In the genomic region with DNA sequence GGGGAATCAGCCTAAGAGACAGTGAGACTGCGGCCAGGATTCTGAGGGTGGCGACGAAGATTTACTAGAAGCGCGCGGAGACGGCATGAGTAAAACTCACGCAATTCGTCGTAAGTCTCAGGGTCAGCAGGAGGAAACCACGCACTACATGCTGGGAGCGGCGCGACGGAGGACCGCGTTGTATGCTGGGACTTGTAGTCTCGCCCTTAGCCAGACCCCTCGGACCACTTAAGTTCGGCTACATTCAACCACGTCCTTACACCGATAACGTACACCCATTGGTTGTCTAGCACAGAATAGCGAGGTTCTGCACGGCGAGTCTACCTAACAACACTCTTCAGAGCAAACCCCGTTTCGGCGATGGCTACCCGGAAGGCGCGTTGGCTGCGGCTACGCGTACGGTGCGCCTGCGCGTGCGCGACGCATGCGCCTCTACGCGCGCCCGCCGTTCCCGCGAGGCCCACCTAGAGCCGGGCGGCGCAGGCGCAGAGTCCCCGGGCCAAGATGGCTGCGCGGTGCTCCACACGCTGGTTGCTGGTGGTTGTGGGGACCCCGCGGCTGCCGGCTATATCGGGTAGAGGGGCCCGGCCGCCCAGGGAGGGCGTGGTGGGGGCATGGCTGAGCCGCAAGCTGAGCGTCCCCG, we compare ENCODE assay signal across 1 cellular context.
TF ChIP-seq lines count a peak whose summit lies in the region.

TSS of gene DNAJA3 (plus strand) at position 491 of the 643 bp plus-strand sequence. CDS start at position 505, 14 bp downstream.

TF ChIP-seq in K562, 482 proteins besides CTCF, POLR2A, EP300 and RAD21 (continued from another document and continues in another):
- TF ChIP-seq POU5F1 (IDR thresholded peaks at IDR 0.05; ENCODE audit: borderline replicate concordance, low read depth, low read length, partially characterized antibody) (peak; percentile 97), MAFK (IDR thresholded peaks at IDR 0.05; ENCODE audit: low read length) (0 out of 2 replicates have a peak, but pooled peaks have one; percentile 3), JUND (IDR thresholded peaks at IDR 0.05; ENCODE audit: borderline replicate concordance, low read depth, low read length) (peak; percentile 68; the same call in 1 of the 2 replicates), JUND (tag; IDR thresholded peaks at IDR 0.05; ENCODE audit: borderline replicate concordance, low read depth, low read length) (peak; percentile 80; the same call in 1 of the 3 replicates), MTA3 (IDR thresholded peaks at IDR 0.05; ENCODE audit: borderline replicate concordance) (0 out of 2 replicates have a peak, but pooled peaks have one; percentile 22), SIRT6 (IDR thresholded peaks at IDR 0.05; ENCODE audit: low read depth, low read length) (no peak), NRF1 (conservative IDR thresholded peaks at IDR 0.05 in 1 of 2, IDR thresholded peaks at IDR 0.05 in 1 of 2) (peak; percentile 100), ARID3B (CRISPR knock-in tag; IDR thresholded peaks at IDR 0.05; ENCODE audit: borderline replicate concordance) (no peak), SUPT5H (IDR thresholded peaks at IDR 0.05) (peak; percentile 95), HNRNPL (IDR thresholded peaks at IDR 0.05; ENCODE audit: low read depth, low read length) (peak; percentile 23; the same call in 1 of the 2 replicates), GTF2E2 (tag; IDR thresholded peaks at IDR 0.05) (0 out of 2 replicates have a peak, but pooled peaks have one; percentile 14), JUN (IDR thresholded peaks at IDR 0.05; ENCODE audit: borderline replicate concordance, low read depth, low read length) (peak; percentile 69; the same call in 1 of the 2 replicates), JUN (CRISPR knock-in tag; IDR thresholded peaks at IDR 0.05; ENCODE audit: borderline replicate concordance) (0 out of 2 replicates have a peak, but pooled peaks have one; percentile 81), ZNF639 (CRISPR knock-in tag; conservative IDR thresholded peaks at IDR 0.05 in 1 of 2, IDR thresholded peaks at IDR 0.05 in 1 of 2) (peak in 1 of 2 experiments; percentile 66; a peak in 1 of 4 replicates), TBP (optimal IDR thresholded peaks at IDR 0.05; ENCODE audit: low read depth, low read length) (peak; percentile 88), ZFX (CRISPR knock-in tag; IDR thresholded peaks at IDR 0.05) (no peak), MTF1 (CRISPR knock-in tag; IDR thresholded peaks at IDR 0.05; ENCODE audit: borderline replicate concordance) (no peak), TAF1 (IDR thresholded peaks at IDR 0.05; ENCODE audit: control insufficient read depth, extremely low read depth, insufficient read depth, low read length, severe bottlenecking) (peak; percentile 97), NR2C2 (CRISPR knock-in tag; IDR thresholded peaks at IDR 0.05) (peak; percentile 76), NR2C2 (tag; IDR thresholded peaks at IDR 0.05) (peak; percentile 94), ARNT (IDR thresholded peaks at IDR 0.05) (no peak; a peak in 1 of 4 replicates), TBL1XR1 (IDR thresholded peaks at IDR 0.05; ENCODE audit: low read length in 2 of 2) (peak in 1 of 2 experiments; percentile 20; a peak in 1 of 4 replicates), XRCC3 (IDR thresholded peaks at IDR 0.05) (no peak), MTA1 (IDR thresholded peaks at IDR 0.05; ENCODE audit: borderline replicate concordance) (peak; percentile 94), GMEB1 (CRISPR knock-in tag; IDR thresholded peaks at IDR 0.05) (peak; percentile 92), CXXC5 (CRISPR knock-in tag; IDR thresholded peaks at IDR 0.05) (peak; percentile 95), ZNF764 (CRISPR knock-in tag; IDR thresholded peaks at IDR 0.05; ENCODE audit: low read depth) (no peak), ZNF644 (tag; IDR thresholded peaks at IDR 0.05; ENCODE audit: low read depth) (peak; percentile 79; the same call in 1 of the 2 replicates), ZBTB43 (CRISPR knock-in tag; IDR thresholded peaks at IDR 0.05) (0 out of 2 replicates have a peak, but pooled peaks have one; percentile 70), ZNF77 (CRISPR knock-in tag; IDR thresholded peaks at IDR 0.05) (no peak), ZNF76 (CRISPR knock-in tag; IDR thresholded peaks at IDR 0.05; ENCODE audit: borderline replicate concordance) (0 out of 2 replicates have a peak, but pooled peaks have one; percentile 31), L3MBTL2 (IDR thresholded peaks at IDR 0.05) (peak; percentile 87), MYBL2 (IDR thresholded peaks at IDR 0.05; ENCODE audit: low read depth) (no peak), MYBL2 (CRISPR knock-in tag; IDR thresholded peaks at IDR 0.05; ENCODE audit: borderline replicate concordance) (no peak), ZNF785 (CRISPR knock-in tag; IDR thresholded peaks at IDR 0.05) (no peak), SRF (CRISPR knock-in tag; IDR thresholded peaks at IDR 0.05) (peak in 1 of 2 experiments; percentile 38; a peak in 1 of 4 replicates), ZNF589 (CRISPR knock-in tag; IDR thresholded peaks at IDR 0.05; ENCODE audit: low read depth) (peak; percentile 57; the same call in 1 of the 2 replicates), ZNF146 (CRISPR knock-in tag; IDR thresholded peaks at IDR 0.05; ENCODE audit: unreplicated experiment) (no peak), KAT2B (IDR thresholded peaks at IDR 0.05; ENCODE audit: low read depth, low read length) (no peak), TEAD4 (IDR thresholded peaks at IDR 0.05; ENCODE audit: low read length) (peak; percentile 22; the same call in 1 of the 2 replicates), TEAD4 (CRISPR knock-in tag; IDR thresholded peaks at IDR 0.05; ENCODE audit: borderline replicate concordance) (no peak), NFIC (IDR thresholded peaks at IDR 0.05) (peak; percentile 14; the same call in 1 of the 2 replicates), SMAD2 (IDR thresholded peaks at IDR 0.05; ENCODE audit: low read depth, low read length) (no peak), POLR2H (tag; IDR thresholded peaks at IDR 0.05; ENCODE audit: low read depth) (peak; percentile 96), GABPB1 (CRISPR knock-in tag; IDR thresholded peaks at IDR 0.05) (peak; percentile 86; the same call in 1 of the 2 replicates), SMAD1 (IDR thresholded peaks at IDR 0.05; ENCODE audit: low read depth, low read length, partially characterized antibody) (peak; percentile 75), THAP12 (CRISPR knock-in tag; IDR thresholded peaks at IDR 0.05) (peak; percentile 53; the same call in 1 of the 2 replicates), CTCFL (IDR thresholded peaks at IDR 0.05; ENCODE audit: borderline replicate concordance, insufficient read depth, low read depth, low read length, poor library complexity, severe bottlenecking) (peak; percentile 31)
- TF ChIP-seq, protein P1, sequence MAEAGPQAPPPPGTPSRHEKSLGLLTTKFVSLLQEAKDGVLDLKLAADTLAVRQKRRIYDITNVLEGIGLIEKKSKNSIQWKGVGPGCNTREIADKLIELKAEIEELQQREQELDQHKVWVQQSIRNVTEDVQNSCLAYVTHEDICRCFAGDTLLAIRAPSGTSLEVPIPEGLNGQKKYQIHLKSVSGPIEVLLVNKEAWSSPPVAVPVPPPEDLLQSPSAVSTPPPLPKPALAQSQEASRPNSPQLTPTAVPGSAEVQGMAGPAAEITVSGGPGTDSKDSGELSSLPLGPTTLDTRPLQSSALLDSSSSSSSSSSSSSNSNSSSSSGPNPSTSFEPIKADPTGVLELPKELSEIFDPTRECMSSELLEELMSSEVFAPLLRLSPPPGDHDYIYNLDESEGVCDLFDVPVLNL (CRISPR knock-in tag; IDR thresholded peaks at IDR 0.05; ENCODE audit: low read depth), result 0 out of 2 replicates have a peak, but pooled peaks have one; percentile 64
- TF ChIP-seq, protein P2, sequence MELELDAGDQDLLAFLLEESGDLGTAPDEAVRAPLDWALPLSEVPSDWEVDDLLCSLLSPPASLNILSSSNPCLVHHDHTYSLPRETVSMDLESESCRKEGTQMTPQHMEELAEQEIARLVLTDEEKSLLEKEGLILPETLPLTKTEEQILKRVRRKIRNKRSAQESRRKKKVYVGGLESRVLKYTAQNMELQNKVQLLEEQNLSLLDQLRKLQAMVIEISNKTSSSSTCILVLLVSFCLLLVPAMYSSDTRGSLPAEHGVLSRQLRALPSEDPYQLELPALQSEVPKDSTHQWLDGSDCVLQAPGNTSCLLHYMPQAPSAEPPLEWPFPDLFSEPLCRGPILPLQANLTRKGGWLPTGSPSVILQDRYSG (tag; conservative IDR thresholded peaks at IDR 0.05; ENCODE audit: low read depth), result no peak
- TF ChIP-seq, protein P3, sequence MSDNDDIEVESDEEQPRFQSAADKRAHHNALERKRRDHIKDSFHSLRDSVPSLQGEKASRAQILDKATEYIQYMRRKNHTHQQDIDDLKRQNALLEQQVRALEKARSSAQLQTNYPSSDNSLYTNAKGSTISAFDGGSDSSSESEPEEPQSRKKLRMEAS (CRISPR knock-in tag; IDR thresholded peaks at IDR 0.05), result peak; percentile 85
- TF ChIP-seq, protein P4, sequence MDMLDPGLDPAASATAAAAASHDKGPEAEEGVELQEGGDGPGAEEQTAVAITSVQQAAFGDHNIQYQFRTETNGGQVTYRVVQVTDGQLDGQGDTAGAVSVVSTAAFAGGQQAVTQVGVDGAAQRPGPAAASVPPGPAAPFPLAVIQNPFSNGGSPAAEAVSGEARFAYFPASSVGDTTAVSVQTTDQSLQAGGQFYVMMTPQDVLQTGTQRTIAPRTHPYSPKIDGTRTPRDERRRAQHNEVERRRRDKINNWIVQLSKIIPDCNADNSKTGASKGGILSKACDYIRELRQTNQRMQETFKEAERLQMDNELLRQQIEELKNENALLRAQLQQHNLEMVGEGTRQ (CRISPR knock-in tag; IDR thresholded peaks at IDR 0.05), result 0 out of 2 replicates have a peak, but pooled peaks have one; percentile 2
